In genomic region chr2:17122887-17123501, GRCh38 we compare ENCODE assay signal across 1 cellular context.
TF ChIP-seq lines count a peak whose summit lies in the region.

No MANE protein-coding gene starts in this region.

TF ChIP-seq in K562, 482 proteins besides CTCF, POLR2A, EP300 and RAD21 (continued from another document and continues in another):
- TF ChIP-seq CBX3 (IDR thresholded peaks at IDR 0.05; ENCODE audit: borderline replicate concordance in 1 of 2, low read length in 2 of 2) (peak in 1 of 2 experiments; percentile 66; a peak in 1 of 3 replicates), NEUROD1 (IDR thresholded peaks at IDR 0.05; ENCODE audit: borderline replicate concordance, low read depth, low read length, partially characterized antibody) (peak; percentile 88), ZNF384 (IDR thresholded peaks at IDR 0.05; ENCODE audit: low read depth, low read length) (no peak), FOXA3 (CRISPR knock-in tag; conservative IDR thresholded peaks at IDR 0.05 in 1 of 2, IDR thresholded peaks at IDR 0.05 in 1 of 2) (peak; percentile 99 to 100), DACH1 (IDR thresholded peaks at IDR 0.05; ENCODE audit: partially characterized antibody) (peak; percentile 75), NR4A1 (CRISPR knock-in tag; IDR thresholded peaks at IDR 0.05) (0 out of 2 replicates have a peak, but pooled peaks have one; percentile 61), NR4A1 (tag; IDR thresholded peaks at IDR 0.05) (no peak), TOE1 (IDR thresholded peaks at IDR 0.05; ENCODE audit: borderline replicate concordance) (peak; percentile 53; the same call in 1 of the 2 replicates), TOE1 (CRISPR knock-in tag; IDR thresholded peaks at IDR 0.05; ENCODE audit: borderline replicate concordance, low read depth) (no peak), FOSL1 (tag; conservative IDR thresholded peaks at IDR 0.05) (peak; percentile 95), E2F6 (IDR thresholded peaks at IDR 0.05; ENCODE audit: borderline replicate concordance in 1 of 2, extremely low read depth in 1 of 2, insufficient read depth in 1 of 2, insufficient read length in 1 of 2, low read depth in 1 of 2, low read length in 1 of 2, poor library complexity in 1 of 2, severe bottlenecking in 1 of 2) (peak in 1 of 2 experiments; percentile 17), PHF21A (IDR thresholded peaks at IDR 0.05; ENCODE audit: borderline replicate concordance, low read depth) (0 out of 2 replicates have a peak, but pooled peaks have one; percentile 12), CREM (IDR thresholded peaks at IDR 0.05; ENCODE audit: low read depth) (peak; percentile 67), TBL1XR1 (IDR thresholded peaks at IDR 0.05; ENCODE audit: low read length in 2 of 2) (peak in 1 of 2 experiments; percentile 88; a peak in 2 of 4 replicates), TEAD1 (CRISPR knock-in tag; IDR thresholded peaks at IDR 0.05) (peak in 1 of 2 experiments; percentile 78; a peak in 2 of 4 replicates), NR2C1 (IDR thresholded peaks at IDR 0.05) (no peak; the same call in 1 of the 2 replicates), NR2C1 (tag; IDR thresholded peaks at IDR 0.05) (peak; percentile 39; the same call in 1 of the 2 replicates), HNRNPH1 (optimal IDR thresholded peaks at IDR 0.05; ENCODE audit: low read depth, low read length) (no peak), PRDM10 (IDR thresholded peaks at IDR 0.05; ENCODE audit: partially characterized antibody) (peak; percentile 30), SMAD4 (CRISPR knock-in tag; conservative IDR thresholded peaks at IDR 0.05) (peak; percentile 78), ADNP (tag; IDR thresholded peaks at IDR 0.05) (0 out of 2 replicates have a peak, but pooled peaks have one; percentile 61), HNRNPLL (IDR thresholded peaks at IDR 0.05; ENCODE audit: low read depth, low read length, poor library complexity, severe bottlenecking) (no peak), TFAP4 (CRISPR knock-in tag; IDR thresholded peaks at IDR 0.05; ENCODE audit: borderline replicate concordance) (peak; percentile 97), HLTF (IDR thresholded peaks at IDR 0.05) (no peak), NFRKB (IDR thresholded peaks at IDR 0.05; ENCODE audit: low read depth) (peak; percentile 44; the same call in 1 of the 2 replicates), RCOR1 (IDR thresholded peaks at IDR 0.05; ENCODE audit: borderline replicate concordance in 1 of 2, low read depth in 2 of 2, low read length in 2 of 2) (peak in 1 of 2 experiments; percentile 98; a peak in 2 of 4 replicates), PHTF2 (CRISPR knock-in tag; IDR thresholded peaks at IDR 0.05) (no peak), EZH2 (IDR thresholded peaks at IDR 0.05; ENCODE audit: borderline replicate concordance, low read depth, low read length) (no peak), CREB3 (tag; conservative IDR thresholded peaks at IDR 0.05; ENCODE audit: low read depth) (0 out of 2 replicates have a peak, but pooled peaks have one; percentile 22), MIER1 (IDR thresholded peaks at IDR 0.05; ENCODE audit: low read depth) (no peak), BCLAF1 (IDR thresholded peaks at IDR 0.05; ENCODE audit: borderline replicate concordance in 1 of 2, control insufficient read depth in 1 of 2, low read depth in 2 of 2, low read length in 1 of 2) (0 out of 4 replicates have a peak, but pooled peaks of 1 of the 2 experiments have one; percentile 56), PRMT5 (CRISPR knock-in tag; IDR thresholded peaks at IDR 0.05) (no peak), CBX1 (IDR thresholded peaks at IDR 0.05; ENCODE audit: low read depth) (no peak), DLX4 (CRISPR knock-in tag; IDR thresholded peaks at IDR 0.05) (no peak), FOS (IDR thresholded peaks at IDR 0.05; ENCODE audit: extremely low read depth, insufficient read length) (peak; percentile 31), ZNF121 (CRISPR knock-in tag; conservative IDR thresholded peaks at IDR 0.05) (no peak), ARID4B (CRISPR knock-in tag; IDR thresholded peaks at IDR 0.05) (no peak), LEF1 (IDR thresholded peaks at IDR 0.05) (peak; percentile 77; the same call in 1 of the 2 replicates), FOXJ2 (tag; IDR thresholded peaks at IDR 0.05) (no peak), YBX1 (IDR thresholded peaks at IDR 0.05) (no peak), ZNF175 (CRISPR knock-in tag; IDR thresholded peaks at IDR 0.05; ENCODE audit: low read depth) (peak; percentile 82), HES1 (IDR thresholded peaks at IDR 0.05; ENCODE audit: low read depth) (peak; percentile 69), RBFOX2 (IDR thresholded peaks at IDR 0.05; ENCODE audit: low read depth, low read length) (no peak), KAT7 (CRISPR knock-in tag; IDR thresholded peaks at IDR 0.05; ENCODE audit: borderline replicate concordance) (no peak; the same call in 1 of the 2 replicates), ZKSCAN1 (IDR thresholded peaks at IDR 0.05; ENCODE audit: low read depth, low read length) (peak; percentile 32; the same call in 1 of the 2 replicates), RHOXF2B (CRISPR knock-in tag; conservative IDR thresholded peaks at IDR 0.05) (no peak), MAFG (tag; conservative IDR thresholded peaks at IDR 0.05) (peak; percentile 50), ATF3 (IDR thresholded peaks at IDR 0.05) (peak; percentile 72; the same call in 1 of the 2 replicates), ATF3 (CRISPR knock-in tag; conservative IDR thresholded peaks at IDR 0.05) (no peak), ARID2 (IDR thresholded peaks at IDR 0.05) (no peak), PML (IDR thresholded peaks at IDR 0.05; ENCODE audit: low read length) (peak; percentile 93), TAF1 (IDR thresholded peaks at IDR 0.05; ENCODE audit: control insufficient read depth, extremely low read depth, insufficient read depth, low read length, severe bottlenecking) (peak; percentile 18), MECOM (CRISPR knock-in tag; IDR thresholded peaks at IDR 0.05) (no peak)
